ENCODE assay signal across 8 cellular contexts in genomic region chr10:87817291-87817872, GRCh38. TPM values are rescaled to one million over a fixed set of nuclear protein-coding genes. Genes with fewer than 3 reads are reported as not detected.
A peak's percentile ranks its signal among the peaks of the same experiment; 100 is the strongest.
DNase-seq lines count a peak whose midpoint lies in the region; ATAC-seq and TF ChIP-seq lines count a peak whose summit lies in the region.

No MANE protein-coding gene starts in this region.

- H3K36me3 ChIP-seq in BLaER1, result peaks cover 8% of the 10 kb centered on the region
- peaks cover 8% of the 10 kb centered on the region for H3K36me3 ChIP-seq in right atrium auricular region
- peaks cover 0 to 20% (median 9%) of the 10 kb centered on the region in 6 donors for H3K36me3 ChIP-seq in spleen

- no peaks in the 10 kb centered on the region for H3K27me3 Mint-ChIP-seq in activated CD8-positive, alpha-beta T cell treated with anti-CD3 and anti-CD28 coated beads for 36 hours

- TF ChIP-seq CTCF in activated CD8-positive, alpha-beta T cell treated with anti-CD3 and anti-CD28 coated beads for 36 hours (IDR thresholded peaks at IDR 0.05), result no peak
- TF ChIP-seq CTCF in right atrium auricular region (IDR thresholded peaks at IDR 0.05), result no peak
- no peak for TF ChIP-seq CTCF in spleen (IDR thresholded peaks at IDR 0.05 in 8 of 11, conservative IDR thresholded peaks at IDR 0.05 in 3 of 11)

- H3K27me3 ChIP-seq in BLaER1 (no peaks in the 10 kb centered on the region), right atrium auricular region (no peaks in the 10 kb centered on the region), spleen (replicated peaks in 1 of 7) (no peaks in the 10 kb centered on the region)

- ATAC-seq in GM19328 (IDR thresholded peaks at IDR 0.05; ENCODE audit: unreplicated experiment) (peak; percentile 3), HG03442 (IDR thresholded peaks at IDR 0.05; ENCODE audit: unreplicated experiment) (peak; percentile 24)
- ATAC-seq in activated CD8-positive, alpha-beta T cell treated with anti-CD3 and anti-CD28 coated beads for 36 hours, result peak; percentile 10

- H3K27ac ChIP-seq in BLaER1 (peak overlapping the region; percentile 91), right atrium auricular region (peak overlapping the region; percentile 88 to 91), spleen (peak overlapping the region; percentile 77 to 94 (median 89))

- H3K4me3 ChIP-seq in BLaER1, result peak overlapping the region; percentile 84
- peak overlapping the region; percentile 69 to 77 for H3K4me3 ChIP-seq in right atrium auricular region
- H3K4me3 ChIP-seq in spleen, result peak overlapping the region; percentile 54 to 92 (median 76)

- H3K4me2 ChIP-seq in BLaER1, result peak overlapping the region; percentile 92

- peak overlapping the region; percentile 97 for H3K27ac Mint-ChIP-seq in activated CD8-positive, alpha-beta T cell treated with anti-CD3 and anti-CD28 coated beads for 36 hours

- CTCF ChIA-PET in activated CD8-positive, alpha-beta T cell treated with anti-CD3 and anti-CD28 coated beads for 36 hours (lab: Charles Lee), result interaction anchor here (1.5 to 2.6 kb wide), 4 partner anchors 11 to 46 kb away, joined by 5 to 12 read pairs (median 8); partner anchors contain the start of genes KLLN and PTEN

- peaks cover 24% of the 10 kb centered on the region for H3K36me3 Mint-ChIP-seq in activated CD8-positive, alpha-beta T cell treated with anti-CD3 and anti-CD28 coated beads for 36 hours (ENCODE audit: low read depth)

- POLR2A ChIA-PET in activated CD8-positive, alpha-beta T cell treated with anti-CD3 and anti-CD28 coated beads for 36 hours (lab: Charles Lee), result interaction anchor here (0.8 to 2.9 kb wide), 10 partner anchors 10 to 57 kb away, joined by 3 to 28 read pairs (median 6); partner anchors contain the start of genes KLLN and PTEN

- DNase-seq in activated CD8-positive, alpha-beta T cell treated with anti-CD3 and anti-CD28 coated beads for 36 hours, result no peak
- DNase-seq in right atrium auricular region (ENCODE audit: low spot score), result no peak
- DNase-seq in spleen, result no peak
- no peak for DNase-seq in NCI-H1092 (lab: John Stamatoyannopoulos, UW)
- no peak for DNase-seq in SHP77 treated with DMSO at 0.1 percent for 48 hours (lab: John Stamatoyannopoulos, UW)

- 3 to 4% (median 4%) methylated on average over 19 of the region's 19 CpGs for WGBS in spleen, 5 donors

- TF ChIP-seq POLR2A in spleen (IDR thresholded peaks at IDR 0.05), result no peak

- H3K4me1 ChIP-seq in BLaER1 (peaks cover 32% of the 10 kb centered on the region), right atrium auricular region (peaks cover 0 to 20% of the 10 kb centered on the region in 2 donors), spleen (peaks cover 15 to 53% (median 41%) of the 10 kb centered on the region in 6 donors)

- intact Hi-C loops in activated CD8-positive, alpha-beta T cell treated with anti-CD3 and anti-CD28 coated beads for 36 hours (cut with micrococcal nuclease), result loop anchor here (5.0 kb wide), 1 partner anchor 45 kb away; the partner anchor contains the start of genes KLLN and PTEN
- intact Hi-C loops in spleen (cut with DNase I; ENCODE audit: low total_unique reads), result no loop called here

- H4K20me1 ChIP-seq in BLaER1, result peaks cover 18% of the 10 kb centered on the region; the same call in 1 of the 2 replicates

- H3K9me3 ChIP-seq in BLaER1, result peaks cover 4% of the 10 kb centered on the region; the same call in 1 of the 2 replicates
- no peaks in the 10 kb centered on the region for H3K9me3 ChIP-seq in right atrium auricular region
- no peaks in the 10 kb centered on the region for H3K9me3 ChIP-seq in spleen

- H3K9me3 Mint-ChIP-seq in activated CD8-positive, alpha-beta T cell treated with anti-CD3 and anti-CD28 coated beads for 36 hours, result no peaks in the 10 kb centered on the region

- H3K4me1 Mint-ChIP-seq in activated CD8-positive, alpha-beta T cell treated with anti-CD3 and anti-CD28 coated beads for 36 hours (ENCODE audit: low read depth), result peaks cover 35% of the 10 kb centered on the region

- H3K9ac ChIP-seq in BLaER1, result peak overlapping the region; percentile 88

- H3K4me3 Mint-ChIP-seq in activated CD8-positive, alpha-beta T cell treated with anti-CD3 and anti-CD28 coated beads for 36 hours, result peak overlapping the region; percentile 89

RNA-seq across cellular contexts. Expression of gene ATAD1, which starts 0.6 kb away (rescaled TPM):
- 10 to 100 TPM; 43.8 to 49.3 TPM for total RNA-seq in activated CD8-positive, alpha-beta T cell treated with anti-CD3 and anti-CD28 coated beads for 36 hours
- total RNA-seq in right atrium auricular region (10 to 100 TPM; 59.5 to 80.3 TPM), spleen (10 to 100 TPM; 27.3 to 49.4 (median 33.0) TPM)
- 10 to 100 TPM in 2 of 3 donors, 1 to 10 TPM in 1; 8.7 to 10.1 (median 10.1) TPM for polyA plus RNA-seq in spleen

RNA-seq across cellular contexts. Expression of gene KLLN, which starts 46.0 kb away (rescaled TPM):
- total RNA-seq in activated CD8-positive, alpha-beta T cell treated with anti-CD3 and anti-CD28 coated beads for 36 hours, result under 1 TPM; 0.43 to 0.61 TPM
- total RNA-seq in right atrium auricular region, result under 1 TPM; 0.28 to 0.56 TPM
- total RNA-seq in spleen, result 1 to 10 TPM in 5 of 7 donors, under 1 TPM in 2; 0.54 to 2.2 (median 1.4) TPM
- polyA plus RNA-seq in spleen, result under 1 TPM; 0.52 to 0.93 (median 0.80) TPM

RNA-seq across cellular contexts. Expression of gene PTEN, which starts 46.0 kb away (rescaled TPM):
- total RNA-seq in activated CD8-positive, alpha-beta T cell treated with anti-CD3 and anti-CD28 coated beads for 36 hours, result 10 to 100 TPM; 48.9 to 51.8 TPM
- 10 to 100 TPM; 46.5 to 55.9 TPM for total RNA-seq in right atrium auricular region
- 100 to 1,000 TPM; 144 to 300 (median 212) TPM for total RNA-seq in spleen
- 10 to 100 TPM; 38.1 to 47.0 (median 42.0) TPM for polyA plus RNA-seq in spleen
